Comparison of ENCODE assay signal across 1 cellular context in the genomic region with DNA sequence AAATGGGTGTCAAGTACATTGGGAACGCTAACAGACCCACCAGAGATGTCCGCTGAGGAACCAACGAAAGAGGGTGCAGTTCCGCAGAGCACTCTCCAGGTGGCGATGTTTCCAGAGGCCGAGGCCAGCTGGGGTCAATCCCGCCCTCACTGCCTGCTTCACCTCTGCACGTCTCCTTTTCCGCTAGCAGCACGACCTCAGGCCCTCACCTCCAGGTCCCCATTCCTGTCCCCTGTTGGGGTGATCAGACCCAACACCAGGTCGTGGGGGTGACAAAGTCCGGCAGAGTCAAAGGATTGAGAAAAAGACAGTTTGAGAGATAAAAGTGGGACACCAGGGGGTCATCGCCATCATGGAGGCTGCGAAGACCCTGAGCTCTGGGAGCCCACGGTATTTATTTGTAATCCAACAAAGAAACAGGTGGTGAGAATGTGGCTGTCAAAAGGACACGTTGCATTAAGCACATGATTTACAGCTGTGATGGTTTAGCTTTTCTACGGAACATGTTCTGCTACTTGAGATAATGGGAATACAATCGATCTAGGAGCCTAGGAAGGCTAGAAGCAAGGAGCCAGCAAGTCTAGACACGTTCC.
TF ChIP-seq lines count a peak whose summit lies in the region.

No MANE protein-coding gene starts in this region.

TF ChIP-seq in HepG2, 621 proteins besides CTCF, POLR2A, EP300 and RAD21 (continued from another document and continues in another):
- TF ChIP-seq, protein P1, sequence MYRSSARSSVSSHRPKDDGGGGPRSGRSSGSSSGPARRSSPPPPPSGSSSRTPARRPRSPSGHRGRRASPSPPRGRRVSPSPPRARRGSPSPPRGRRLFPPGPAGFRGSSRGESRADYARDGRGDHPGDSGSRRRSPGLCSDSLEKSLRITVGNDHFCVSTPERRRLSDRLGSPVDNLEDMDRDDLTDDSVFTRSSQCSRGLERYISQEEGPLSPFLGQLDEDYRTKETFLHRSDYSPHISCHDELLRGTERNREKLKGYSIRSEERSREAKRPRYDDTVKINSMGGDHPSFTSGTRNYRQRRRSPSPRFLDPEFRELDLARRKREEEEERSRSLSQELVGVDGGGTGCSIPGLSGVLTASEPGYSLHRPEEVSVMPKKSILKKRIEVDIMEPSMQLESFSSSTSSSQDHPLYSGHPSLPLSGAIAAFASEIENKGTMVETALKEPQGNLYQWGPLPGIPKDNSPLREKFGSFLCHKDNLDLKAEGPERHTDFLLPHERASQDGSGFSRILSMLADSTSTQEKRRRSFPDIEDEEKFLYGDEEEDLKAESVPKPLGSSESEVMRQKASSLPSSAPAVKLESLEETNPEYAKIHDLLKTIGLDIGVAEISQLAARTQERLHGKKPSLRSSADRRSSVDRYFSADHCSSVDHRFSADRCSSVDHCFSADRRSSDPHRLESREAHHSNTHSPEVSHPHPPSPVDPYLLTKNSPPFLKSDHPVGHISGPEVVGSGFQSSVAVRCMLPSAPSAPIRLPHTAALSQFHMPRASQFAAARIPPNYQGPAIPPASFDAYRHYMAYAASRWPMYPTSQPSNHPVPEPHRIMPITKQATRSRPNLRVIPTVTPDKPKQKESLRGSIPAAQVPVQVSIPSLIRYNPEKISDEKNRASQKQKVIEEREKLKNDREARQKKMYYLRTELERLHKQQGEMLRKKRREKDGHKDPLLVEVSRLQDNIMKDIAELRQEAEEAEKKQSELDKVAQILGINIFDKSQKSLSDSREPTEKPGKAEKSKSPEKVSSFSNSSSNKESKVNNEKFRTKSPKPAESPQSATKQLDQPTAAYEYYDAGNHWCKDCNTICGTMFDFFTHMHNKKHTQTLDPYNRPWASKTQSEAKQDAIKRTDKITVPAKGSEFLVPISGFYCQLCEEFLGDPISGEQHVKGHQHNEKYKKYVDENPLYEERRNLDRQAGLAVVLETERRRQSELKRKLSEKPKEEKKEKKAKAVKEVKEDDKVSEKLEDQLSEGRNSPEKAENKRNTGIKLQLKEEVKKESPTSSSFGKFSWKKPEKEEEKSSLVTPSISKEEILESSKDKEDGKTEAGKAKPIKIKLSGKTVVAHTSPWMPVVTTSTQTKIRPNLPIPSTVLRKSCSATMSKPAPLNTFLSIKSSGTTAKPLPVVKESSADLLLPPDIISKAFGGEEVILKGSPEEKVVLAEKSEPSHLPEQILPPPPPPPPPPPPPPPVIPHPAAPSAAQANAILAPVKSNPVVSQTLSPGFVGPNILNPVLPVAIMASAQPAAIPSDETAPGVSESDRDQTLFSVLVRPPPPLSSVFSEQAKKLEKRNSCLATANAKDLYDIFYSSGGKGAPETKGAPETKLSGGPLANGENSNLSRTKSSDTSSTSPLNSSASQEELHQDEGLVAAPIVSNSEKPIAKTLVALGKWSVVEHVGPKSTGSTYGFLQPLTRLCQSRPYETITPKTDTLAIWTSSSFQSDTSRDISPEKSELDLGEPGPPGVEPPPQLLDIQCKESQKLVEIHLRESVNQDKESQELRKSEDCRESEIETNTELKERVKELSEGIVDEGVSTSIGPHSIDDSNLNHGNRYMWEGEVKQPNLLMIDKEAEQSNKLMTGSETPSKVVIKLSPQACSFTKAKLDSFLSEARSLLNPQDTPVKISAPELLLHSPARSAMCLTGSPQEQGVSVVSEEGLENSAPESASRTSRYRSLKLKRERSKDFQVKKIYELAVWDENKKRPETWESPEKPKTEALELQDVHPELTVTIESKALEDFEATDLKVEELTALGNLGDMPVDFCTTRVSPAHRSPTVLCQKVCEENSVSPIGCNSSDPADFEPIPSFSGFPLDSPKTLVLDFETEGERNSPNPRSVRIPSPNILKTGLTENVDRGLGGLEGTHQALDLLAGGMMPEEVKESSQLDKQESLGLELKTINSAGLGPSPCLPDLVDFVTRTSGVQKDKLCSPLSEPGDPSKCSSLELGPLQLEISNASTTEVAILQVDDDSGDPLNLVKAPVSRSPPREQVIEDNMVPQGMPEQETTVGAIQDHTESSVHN (CRISPR knock-in tag; IDR thresholded peaks at IDR 0.05): 0 out of 2 replicates have a peak, but pooled peaks have one; percentile 52
- TF ChIP-seq, protein P2, sequence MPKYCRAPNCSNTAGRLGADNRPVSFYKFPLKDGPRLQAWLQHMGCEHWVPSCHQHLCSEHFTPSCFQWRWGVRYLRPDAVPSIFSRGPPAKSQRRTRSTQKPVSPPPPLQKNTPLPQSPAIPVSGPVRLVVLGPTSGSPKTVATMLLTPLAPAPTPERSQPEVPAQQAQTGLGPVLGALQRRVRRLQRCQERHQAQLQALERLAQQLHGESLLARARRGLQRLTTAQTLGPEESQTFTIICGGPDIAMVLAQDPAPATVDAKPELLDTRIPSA (CRISPR knock-in tag; IDR thresholded peaks at IDR 0.05; ENCODE audit: borderline replicate concordance): no peak
- TF ChIP-seq BRCA1 (CRISPR knock-in tag; IDR thresholded peaks at IDR 0.05): no peak
- no peak for TF ChIP-seq ZSCAN31 (CRISPR knock-in tag; IDR thresholded peaks at IDR 0.05; ENCODE audit: low read depth)
- TF ChIP-seq, protein P3, sequence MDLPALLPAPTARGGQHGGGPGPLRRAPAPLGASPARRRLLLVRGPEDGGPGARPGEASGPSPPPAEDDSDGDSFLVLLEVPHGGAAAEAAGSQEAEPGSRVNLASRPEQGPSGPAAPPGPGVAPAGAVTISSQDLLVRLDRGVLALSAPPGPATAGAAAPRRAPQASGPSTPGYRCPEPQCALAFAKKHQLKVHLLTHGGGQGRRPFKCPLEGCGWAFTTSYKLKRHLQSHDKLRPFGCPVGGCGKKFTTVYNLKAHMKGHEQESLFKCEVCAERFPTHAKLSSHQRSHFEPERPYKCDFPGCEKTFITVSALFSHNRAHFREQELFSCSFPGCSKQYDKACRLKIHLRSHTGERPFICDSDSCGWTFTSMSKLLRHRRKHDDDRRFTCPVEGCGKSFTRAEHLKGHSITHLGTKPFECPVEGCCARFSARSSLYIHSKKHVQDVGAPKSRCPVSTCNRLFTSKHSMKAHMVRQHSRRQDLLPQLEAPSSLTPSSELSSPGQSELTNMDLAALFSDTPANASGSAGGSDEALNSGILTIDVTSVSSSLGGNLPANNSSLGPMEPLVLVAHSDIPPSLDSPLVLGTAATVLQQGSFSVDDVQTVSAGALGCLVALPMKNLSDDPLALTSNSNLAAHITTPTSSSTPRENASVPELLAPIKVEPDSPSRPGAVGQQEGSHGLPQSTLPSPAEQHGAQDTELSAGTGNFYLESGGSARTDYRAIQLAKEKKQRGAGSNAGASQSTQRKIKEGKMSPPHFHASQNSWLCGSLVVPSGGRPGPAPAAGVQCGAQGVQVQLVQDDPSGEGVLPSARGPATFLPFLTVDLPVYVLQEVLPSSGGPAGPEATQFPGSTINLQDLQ (CRISPR knock-in tag; IDR thresholded peaks at IDR 0.05): no peak
- TF ChIP-seq, protein P4, sequence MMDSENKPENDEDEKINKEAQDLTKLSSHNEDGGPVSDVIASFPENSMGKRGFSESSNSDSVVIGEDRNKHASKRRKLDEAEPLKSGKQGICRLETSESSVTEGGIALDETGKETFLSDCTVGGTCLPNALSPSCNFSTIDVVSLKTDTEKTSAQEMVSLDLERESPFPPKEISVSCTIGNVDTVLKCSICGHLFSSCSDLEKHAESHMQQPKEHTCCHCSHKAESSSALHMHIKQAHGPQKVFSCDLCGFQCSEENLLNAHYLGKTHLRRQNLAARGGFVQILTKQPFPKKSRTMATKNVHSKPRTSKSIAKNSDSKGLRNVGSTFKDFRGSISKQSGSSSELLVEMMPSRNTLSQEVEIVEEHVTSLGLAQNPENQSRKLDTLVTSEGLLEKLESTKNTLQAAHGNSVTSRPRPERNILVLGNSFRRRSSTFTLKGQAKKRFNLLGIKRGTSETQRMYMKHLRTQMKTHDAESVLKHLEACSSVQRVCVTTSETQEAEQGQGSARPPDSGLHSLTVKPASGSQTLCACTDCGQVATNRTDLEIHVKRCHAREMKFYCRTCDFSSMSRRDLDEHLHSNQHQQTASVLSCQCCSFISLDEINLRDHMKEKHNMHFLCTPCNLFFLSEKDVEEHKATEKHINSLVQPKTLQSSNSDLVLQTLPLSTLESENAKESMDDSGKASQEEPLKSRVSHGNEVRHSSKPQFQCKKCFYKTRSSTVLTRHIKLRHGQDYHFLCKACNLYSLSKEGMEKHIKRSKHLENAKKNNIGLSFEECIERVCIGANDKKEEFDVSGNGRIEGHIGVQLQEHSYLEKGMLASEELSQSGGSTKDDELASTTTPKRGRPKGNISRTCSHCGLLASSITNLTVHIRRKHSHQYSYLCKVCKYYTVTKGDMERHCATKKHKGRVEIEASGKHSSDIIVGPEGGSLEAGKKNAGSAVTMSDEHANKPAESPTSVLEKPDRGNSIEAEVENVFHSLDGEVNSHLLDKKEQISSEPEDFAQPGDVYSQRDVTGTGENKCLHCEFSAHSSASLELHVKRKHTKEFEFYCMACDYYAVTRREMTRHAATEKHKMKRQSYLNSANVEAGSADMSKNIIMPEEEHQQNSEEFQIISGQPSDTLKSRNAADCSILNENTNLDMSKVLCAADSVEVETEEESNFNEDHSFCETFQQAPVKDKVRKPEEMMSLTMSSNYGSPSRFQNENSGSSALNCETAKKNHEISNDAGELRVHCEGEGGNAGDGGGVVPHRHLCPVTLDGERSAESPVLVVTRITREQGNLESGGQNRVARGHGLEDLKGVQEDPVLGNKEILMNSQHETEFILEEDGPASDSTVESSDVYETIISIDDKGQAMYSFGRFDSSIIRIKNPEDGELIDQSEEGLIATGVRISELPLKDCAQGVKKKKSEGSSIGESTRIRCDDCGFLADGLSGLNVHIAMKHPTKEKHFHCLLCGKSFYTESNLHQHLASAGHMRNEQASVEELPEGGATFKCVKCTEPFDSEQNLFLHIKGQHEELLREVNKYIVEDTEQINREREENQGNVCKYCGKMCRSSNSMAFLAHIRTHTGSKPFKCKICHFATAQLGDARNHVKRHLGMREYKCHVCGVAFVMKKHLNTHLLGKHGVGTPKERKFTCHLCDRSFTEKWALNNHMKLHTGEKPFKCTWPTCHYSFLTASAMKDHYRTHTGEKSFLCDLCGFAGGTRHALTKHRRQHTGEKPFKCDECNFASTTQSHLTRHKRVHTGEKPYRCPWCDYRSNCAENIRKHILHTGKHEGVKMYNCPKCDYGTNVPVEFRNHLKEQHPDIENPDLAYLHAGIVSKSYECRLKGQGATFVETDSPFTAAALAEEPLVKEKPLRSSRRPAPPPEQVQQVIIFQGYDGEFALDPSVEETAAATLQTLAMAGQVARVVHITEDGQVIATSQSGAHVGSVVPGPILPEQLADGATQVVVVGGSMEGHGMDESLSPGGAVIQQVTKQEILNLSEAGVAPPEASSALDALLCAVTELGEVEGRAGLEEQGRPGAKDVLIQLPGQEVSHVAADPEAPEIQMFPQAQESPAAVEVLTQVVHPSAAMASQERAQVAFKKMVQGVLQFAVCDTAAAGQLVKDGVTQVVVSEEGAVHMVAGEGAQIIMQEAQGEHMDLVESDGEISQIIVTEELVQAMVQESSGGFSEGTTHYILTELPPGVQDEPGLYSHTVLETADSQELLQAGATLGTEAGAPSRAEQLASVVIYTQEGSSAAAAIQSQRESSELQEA (CRISPR knock-in tag; IDR thresholded peaks at IDR 0.05; ENCODE audit: not compliant biosample characterization): no peak
- no peak for TF ChIP-seq SALL2 (CRISPR knock-in tag; IDR thresholded peaks at IDR 0.05)
- TF ChIP-seq ZNF556 (CRISPR knock-in tag; IDR thresholded peaks at IDR 0.05; ENCODE audit: borderline replicate concordance): 0 out of 2 replicates have a peak, but pooled peaks have one; percentile 67
- 0 out of 2 replicates have a peak, but pooled peaks have one; percentile 19 for TF ChIP-seq HNF4A (CRISPR knock-in tag; IDR thresholded peaks at IDR 0.05)
- no peak for TF ChIP-seq ZNF563 (CRISPR knock-in tag; IDR thresholded peaks at IDR 0.05)
- TF ChIP-seq, protein P5, sequence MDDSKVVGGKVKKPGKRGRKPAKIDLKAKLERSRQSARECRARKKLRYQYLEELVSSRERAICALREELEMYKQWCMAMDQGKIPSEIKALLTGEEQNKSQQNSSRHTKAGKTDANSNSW (CRISPR knock-in tag; IDR thresholded peaks at IDR 0.05; ENCODE audit: borderline replicate concordance): no peak
- no peak for TF ChIP-seq SKI (IDR thresholded peaks at IDR 0.05; ENCODE audit: partially characterized antibody)
- no peak for TF ChIP-seq HOXD1 (CRISPR knock-in tag; IDR thresholded peaks at IDR 0.05)
- no peak for TF ChIP-seq NFYB (CRISPR knock-in tag; IDR thresholded peaks at IDR 0.05)
- TF ChIP-seq, protein P6, sequence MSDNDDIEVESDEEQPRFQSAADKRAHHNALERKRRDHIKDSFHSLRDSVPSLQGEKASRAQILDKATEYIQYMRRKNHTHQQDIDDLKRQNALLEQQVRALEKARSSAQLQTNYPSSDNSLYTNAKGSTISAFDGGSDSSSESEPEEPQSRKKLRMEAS (IDR thresholded peaks at IDR 0.05): no peak
- no peak; the same call in 1 of the 2 replicates for TF ChIP-seq ZNF761 (CRISPR knock-in tag; conservative IDR thresholded peaks at IDR 0.05)
- no peak for TF ChIP-seq ATF7 (IDR thresholded peaks at IDR 0.05)
- TF ChIP-seq ATF7 (CRISPR knock-in tag; IDR thresholded peaks at IDR 0.05): 0 out of 2 replicates have a peak, but pooled peaks have one; percentile 28
- TF ChIP-seq MIER3 (CRISPR knock-in tag; IDR thresholded peaks at IDR 0.05; ENCODE audit: borderline replicate concordance): no peak
- TF ChIP-seq DMAP1 (CRISPR knock-in tag; IDR thresholded peaks at IDR 0.05): no peak
- TF ChIP-seq HNRNPK (IDR thresholded peaks at IDR 0.05; ENCODE audit: low read depth, low read length, poor library complexity, severe bottlenecking): no peak
- TF ChIP-seq, protein P7, sequence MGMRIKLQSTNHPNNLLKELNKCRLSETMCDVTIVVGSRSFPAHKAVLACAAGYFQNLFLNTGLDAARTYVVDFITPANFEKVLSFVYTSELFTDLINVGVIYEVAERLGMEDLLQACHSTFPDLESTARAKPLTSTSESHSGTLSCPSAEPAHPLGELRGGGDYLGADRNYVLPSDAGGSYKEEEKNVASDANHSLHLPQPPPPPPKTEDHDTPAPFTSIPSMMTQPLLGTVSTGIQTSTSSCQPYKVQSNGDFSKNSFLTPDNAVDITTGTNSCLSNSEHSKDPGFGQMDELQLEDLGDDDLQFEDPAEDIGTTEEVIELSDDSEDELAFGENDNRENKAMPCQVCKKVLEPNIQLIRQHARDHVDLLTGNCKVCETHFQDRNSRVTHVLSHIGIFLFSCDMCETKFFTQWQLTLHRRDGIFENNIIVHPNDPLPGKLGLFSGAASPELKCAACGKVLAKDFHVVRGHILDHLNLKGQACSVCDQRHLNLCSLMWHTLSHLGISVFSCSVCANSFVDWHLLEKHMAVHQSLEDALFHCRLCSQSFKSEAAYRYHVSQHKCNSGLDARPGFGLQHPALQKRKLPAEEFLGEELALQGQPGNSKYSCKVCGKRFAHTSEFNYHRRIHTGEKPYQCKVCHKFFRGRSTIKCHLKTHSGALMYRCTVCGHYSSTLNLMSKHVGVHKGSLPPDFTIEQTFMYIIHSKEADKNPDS (CRISPR knock-in tag; IDR thresholded peaks at IDR 0.05): 0 out of 2 replicates have a peak, but pooled peaks have one; percentile 49
- 0 out of 2 replicates have a peak, but pooled peaks have one; percentile 15 for TF ChIP-seq FOXO1 (CRISPR knock-in tag; IDR thresholded peaks at IDR 0.05)
- TF ChIP-seq, protein P8, sequence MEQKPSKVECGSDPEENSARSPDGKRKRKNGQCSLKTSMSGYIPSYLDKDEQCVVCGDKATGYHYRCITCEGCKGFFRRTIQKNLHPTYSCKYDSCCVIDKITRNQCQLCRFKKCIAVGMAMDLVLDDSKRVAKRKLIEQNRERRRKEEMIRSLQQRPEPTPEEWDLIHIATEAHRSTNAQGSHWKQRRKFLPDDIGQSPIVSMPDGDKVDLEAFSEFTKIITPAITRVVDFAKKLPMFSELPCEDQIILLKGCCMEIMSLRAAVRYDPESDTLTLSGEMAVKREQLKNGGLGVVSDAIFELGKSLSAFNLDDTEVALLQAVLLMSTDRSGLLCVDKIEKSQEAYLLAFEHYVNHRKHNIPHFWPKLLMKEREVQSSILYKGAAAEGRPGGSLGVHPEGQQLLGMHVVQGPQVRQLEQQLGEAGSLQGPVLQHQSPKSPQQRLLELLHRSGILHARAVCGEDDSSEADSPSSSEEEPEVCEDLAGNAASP (CRISPR knock-in tag; IDR thresholded peaks at IDR 0.05; ENCODE audit: borderline replicate concordance): peak; percentile 97; the same call in 1 of the 2 replicates
- TF ChIP-seq TSC22D2 (CRISPR knock-in tag; IDR thresholded peaks at IDR 0.05; ENCODE audit: borderline replicate concordance): no peak
- TF ChIP-seq SYNCRIP (IDR thresholded peaks at IDR 0.05; ENCODE audit: insufficient read depth, low read depth, low read length): no peak
- no peak for TF ChIP-seq ZNF557 (CRISPR knock-in tag; IDR thresholded peaks at IDR 0.05)
